ENCODE assay signal across 18 cellular contexts in genomic region chr9:38063363-38063707, GRCh38. TPM values are rescaled to one million over a fixed set of nuclear protein-coding genes. Genes with fewer than 3 reads are reported as not detected.
DNase-seq lines count a peak whose midpoint lies in the region; ATAC-seq and TF ChIP-seq lines count a peak whose summit lies in the region.
"Had no signal": no experiment of that assay in that cellular context is flagged by ENCODE, and none has a peak within 500 bp of the region (broad histone marks: within the 10 kb centered on the region; RNA-seq: fewer than 3 reads in every experiment).

No MANE protein-coding gene starts in this region.

- peaks cover 61 to 70% of the 10 kb centered on the region in 2 experiments for H3K4me1 Mint-ChIP-seq in H9
- peaks cover 9 to 22% (median 16%) of the 10 kb centered on the region in 3 donors for H3K4me1 Mint-ChIP-seq in T-cell

- no peak overlapping the region for H3T11ph ChIP-seq in H9 (ENCODE audit: low read length)

- peaks cover 16% of the 10 kb centered on the region for H3K23me2 ChIP-seq in H9 (ENCODE audit: insufficient read length, low read depth, low read length, poor library complexity, severe bottlenecking)

- H3K4me3 Mint-ChIP-seq in H9 (peak overlapping the region in 1 of 2 experiments; percentile 48; a peak in 1 of 5 replicates), T-cell (no peak overlapping the region)
- H3K4me3 Mint-ChIP-seq: activated CD4-positive, alpha-beta T cell treated with anti-CD3 and anti-CD28 coated beads, Interleukin-2, amount 10 ng/mL, durations not matched to agents 24 days and 14 days; activated T-cell treated with anti-CD3 and anti-CD28 coated beads, Interleukin-2, amount 50 U/mL, for 72 hours; effector memory CD8-positive, alpha-beta T cell had no signal

- H2BK5ac ChIP-seq in H9 (ENCODE audit: insufficient read length, low read length) (no peak overlapping the region), mesenchymal stem cell (ENCODE audit: low read depth, low read length, poor library complexity, severe bottlenecking) (no peak overlapping the region)

- H3K4me1 ChIP-seq in H9 (ENCODE audit: insufficient read depth, low read length) (peaks cover 3% of the 10 kb centered on the region; the same call in 1 of the 2 replicates), ascending aorta (peaks cover 7 to 35% of the 10 kb centered on the region in 2 donors), mesenchymal stem cell (ENCODE audit: control insufficient read depth, insufficient read depth, low read depth, low read length) (peaks cover 40% of the 10 kb centered on the region), skeletal muscle tissue (ENCODE audit: control insufficient read depth in 3 of 3, insufficient read depth in 3 of 3, low read length in 3 of 3) (peaks cover 44 to 74% (median 63%) of the 10 kb centered on the region in 3 donors)

- H3K27me3 ChIP-seq in H9 (ENCODE audit: insufficient read depth, low read length) (no peaks in the 10 kb centered on the region; the same call in 1 of the 2 replicates), ascending aorta (no peaks in the 10 kb centered on the region), mesenchymal stem cell (ENCODE audit: control insufficient read depth in 1 of 2, insufficient read depth in 1 of 2, low read length in 2 of 2) (no peaks in the 10 kb centered on the region), skeletal muscle tissue (ENCODE audit: control insufficient read depth in 3 of 3, insufficient read depth in 3 of 3, low read length in 3 of 3) (no peaks in the 10 kb centered on the region)

- H2BK12ac ChIP-seq in H9 (ENCODE audit: insufficient read length, low read depth, low read length) = no peak overlapping the region
- peak overlapping the region in 1 of 2 experiments; percentile 60 for H2BK12ac ChIP-seq in mesenchymal stem cell (ENCODE audit: low read length in 2 of 2)

- H3K56ac ChIP-seq in H9 (ENCODE audit: insufficient read length, low read depth, low read length) = no peak overlapping the region

- no peaks in the 10 kb centered on the region; a peak in 1 of 5 replicates for H3K9me3 Mint-ChIP-seq in H9
- H3K9me3 Mint-ChIP-seq in T-cell = no peaks in the 10 kb centered on the region
- H3K9me3 Mint-ChIP-seq: activated CD4-positive, alpha-beta T cell treated with anti-CD3 and anti-CD28 coated beads, Interleukin-2, amount 10 ng/mL, durations not matched to agents 24 days and 14 days; activated T-cell treated with anti-CD3 and anti-CD28 coated beads, Interleukin-2, amount 50 U/mL, for 72 hours; effector memory CD8-positive, alpha-beta T cell had no signal

- H3K4ac ChIP-seq in H9 (ENCODE audit: low read depth, low read length) (no peak overlapping the region), mesenchymal stem cell (ENCODE audit: low read depth in 1 of 2, low read length in 2 of 2) (peak overlapping the region in 1 of 2 experiments; percentile 16)

- H3K23ac ChIP-seq in H9 (ENCODE audit: insufficient read length, low read depth, low read length) = no peak overlapping the region
- peak overlapping the region in 1 of 2 experiments; percentile 96 for H3K23ac ChIP-seq in mesenchymal stem cell (ENCODE audit: low read length in 2 of 2)

- H3K18ac ChIP-seq in H9 (ENCODE audit: insufficient read length, low read depth, low read length) (no peak overlapping the region), mesenchymal stem cell (ENCODE audit: low read depth in 1 of 2, low read length in 2 of 2) (peak overlapping the region; percentile 23 to 54)

- WGBS in H9 (ENCODE audit: extremely low coverage, insufficient read length, low lambda C conversion rate) = no CpG with 5 or more reads among the region's 2 CpGs
- 36% methylated on average over 2 of the region's 2 CpGs for WGBS in mesenchymal stem cell

- H3K4me2 ChIP-seq in H9 (ENCODE audit: insufficient read depth, insufficient read length, low read length) (no peak overlapping the region), mesenchymal stem cell (ENCODE audit: low read length, poor library complexity, severe bottlenecking) (peak overlapping the region; percentile 58)

- CTCF ChIA-PET in T-cell (lab: Charles Lee) = interaction anchor here in 1 of 2 donors (0.7 kb wide), 1 partner anchor 177 kb away, joined by 3 read pairs; no protein-coding TSS in a partner anchor

- H4K91ac ChIP-seq in H9 (ENCODE audit: insufficient read length, low read depth, low read length) (no peak overlapping the region), mesenchymal stem cell (ENCODE audit: low read length) (peak overlapping the region; percentile 47)

- no peak overlapping the region for H3K27ac ChIP-seq in H9 (ENCODE audit: insufficient read length, low read depth, low read length)
- H3K27ac ChIP-seq in ascending aorta = peak overlapping the region; percentile 43 to 58
- peak overlapping the region; percentile 75 for H3K27ac ChIP-seq in mesenchymal stem cell (ENCODE audit: low read length, poor library complexity, severe bottlenecking)
- H3K27ac ChIP-seq in skeletal muscle tissue (ENCODE audit: low read depth, low read length) = peak overlapping the region; percentile 25

- H2AK5ac ChIP-seq in H9 (ENCODE audit: insufficient read length, low read length) (no peak overlapping the region), mesenchymal stem cell (ENCODE audit: low read length, severe bottlenecking) (peak overlapping the region; percentile 83)

- POLR2A ChIA-PET in T-cell (lab: Charles Lee) = no interaction called here

- H3K4me3 ChIP-seq in ascending aorta (no peak overlapping the region), mesenchymal stem cell (ENCODE audit: insufficient read depth in 1 of 2, low read depth in 1 of 2, low read length in 2 of 2) (peak overlapping the region in 1 of 2 experiments; percentile 23), skeletal muscle tissue (ENCODE audit: low read length in 3 of 3) (no peak overlapping the region)

- DNase-seq in H9 (no peak), ascending aorta (ENCODE audit: low spot score in 2 of 2) (no peak), mesenchymal stem cell (peak; percentile 61), NCI-H1930 (lab: John Stamatoyannopoulos, UW) (no peak), NCI-H526 treated with DMSO at 0.1 percent for 48 hours (lab: John Stamatoyannopoulos, UW) (no peak), T-cell (no peak)
- DNase-seq in central memory CD4-positive, alpha-beta T cell = no peak
- DNase-seq: activated CD4-positive, alpha-beta T cell treated with anti-CD3 and anti-CD28 coated beads, Interleukin-2, amount 10 ng/mL, durations not matched to agents 24 days and 14 days; activated T-cell treated with anti-CD3 and anti-CD28 coated beads, Interleukin-2, amount 50 U/mL, for 72 hours; aorta; C1 segment of cervical spinal cord; DND-41; effector memory CD8-positive, alpha-beta T cell; left colon; MV-4-11; NCI-H2227 treated with DMSO at 0.1 percent for 48 hours; T-helper 2 cell had no signal

- TF ChIP-seq CTCF in H9 (conservative IDR thresholded peaks at IDR 0.05) = no peak
- TF ChIP-seq CTCF in ascending aorta (IDR thresholded peaks at IDR 0.05) = no peak

- H2BK120ac ChIP-seq in H9 (ENCODE audit: low read depth, low read length, poor library complexity, severe bottlenecking) (no peak overlapping the region), mesenchymal stem cell (ENCODE audit: low read depth, low read length) (no peak overlapping the region)

- no peak overlapping the region for H2AFZ ChIP-seq in H9 (ENCODE audit: low read length)
- no peak overlapping the region for H2AFZ ChIP-seq in mesenchymal stem cell (ENCODE audit: low read depth, low read length)

- H3K9me3 ChIP-seq in H9 (ENCODE audit: control insufficient read depth, low read depth, low read length) (no peaks in the 10 kb centered on the region), ascending aorta (no peaks in the 10 kb centered on the region), mesenchymal stem cell (ENCODE audit: control insufficient read depth, low read length) (no peaks in the 10 kb centered on the region), skeletal muscle tissue (ENCODE audit: control insufficient read depth in 3 of 3, low read length in 3 of 3) (no peaks in the 10 kb centered on the region)

- peaks cover 2% of the 10 kb centered on the region for H4K20me1 ChIP-seq in H9 (ENCODE audit: control insufficient read depth, insufficient read depth, insufficient read length)

- H2BK20ac ChIP-seq in H9 (ENCODE audit: low read depth, low read length, poor library complexity, severe bottlenecking) = no peak overlapping the region

- H4K8ac ChIP-seq in H9 (replicated peaks; ENCODE audit: insufficient read length, low read depth, low read length) (no peak overlapping the region), mesenchymal stem cell (ENCODE audit: low read length) (peak overlapping the region; percentile 47)

- H3K9ac ChIP-seq in H9 (ENCODE audit: extremely low read depth, insufficient read length, low read length) = no peak overlapping the region
- peak overlapping the region; percentile 41 for H3K9ac ChIP-seq in mesenchymal stem cell (ENCODE audit: low read length)
- H3K9ac ChIP-seq in skeletal muscle tissue (ENCODE audit: low read depth in 1 of 3, low read length in 3 of 3) = no peak overlapping the region

- H3K79me2 ChIP-seq in H9 (ENCODE audit: insufficient read depth, low read length) = peaks cover 4% of the 10 kb centered on the region; the same call in 1 of the 2 replicates

- no peak overlapping the region for H2BK15ac ChIP-seq in H9 (ENCODE audit: low read depth, low read length)
- no peak overlapping the region for H2BK15ac ChIP-seq in mesenchymal stem cell (ENCODE audit: low read depth, poor library complexity, severe bottlenecking)

- H3K36me3 ChIP-seq in ascending aorta = no peaks in the 10 kb centered on the region
- peaks cover 2 to 49% of the 10 kb centered on the region in 2 experiments for H3K36me3 ChIP-seq in mesenchymal stem cell (ENCODE audit: control insufficient read depth in 1 of 2, insufficient read depth in 2 of 2, low read depth in 1 of 2, low read length in 2 of 2)
- no peaks in the 10 kb centered on the region for H3K36me3 ChIP-seq in skeletal muscle tissue (ENCODE audit: control insufficient read depth in 3 of 3, insufficient read depth in 3 of 3, low read length in 3 of 3)

- ATAC-seq in T-cell (replicated peaks in 1 of 4) = no peak
- ATAC-seq: activated T-cell treated with anti-CD3 and anti-CD28 coated beads, Interleukin-2, amount 50 U/mL, for 72 hours; effector memory CD8-positive, alpha-beta T cell; left colon had no signal

- H3K27ac Mint-ChIP-seq in H9 = peak overlapping the region; percentile 28 to 36 (median 33); a peak in 4 of 7 replicates
- no peak overlapping the region for H3K27ac Mint-ChIP-seq in T-cell
- H3K27ac Mint-ChIP-seq: activated CD4-positive, alpha-beta T cell treated with anti-CD3 and anti-CD28 coated beads, Interleukin-2, amount 10 ng/mL, durations not matched to agents 24 days and 14 days; activated T-cell treated with anti-CD3 and anti-CD28 coated beads, Interleukin-2, amount 50 U/mL, for 72 hours; effector memory CD8-positive, alpha-beta T cell had no signal

- intact Hi-C loops in ascending aorta (cut with DNase I) = no loop called here

- H3K27me3 Mint-ChIP-seq in H9 (ENCODE audit: low read depth) (peaks cover 11% of the 10 kb centered on the region), T-cell (peaks cover 0 to 7% of the 10 kb centered on the region in 2 donors)

- H3K79me1 ChIP-seq in H9 (ENCODE audit: insufficient read depth, low read depth, low read length, poor library complexity, severe bottlenecking) (peaks cover 2% of the 10 kb centered on the region), mesenchymal stem cell (replicated peaks; ENCODE audit: low read length, poor library complexity, severe bottlenecking) (no peaks in the 10 kb centered on the region)

- H3K36me3 Mint-ChIP-seq in H9 (ENCODE audit: insufficient read depth in 1 of 3, low read depth in 3 of 3) (peaks cover 0 to 10% (median 0%) of the 10 kb centered on the region in 3 experiments; a peak in 4 of 7 replicates), T-cell (no peaks in the 10 kb centered on the region)

- H4K5ac ChIP-seq in H9 (ENCODE audit: insufficient read length, low read depth, low read length) = no peak overlapping the region

- H3K14ac ChIP-seq in H9 (ENCODE audit: insufficient read depth, low read length) = no peak overlapping the region
- peak overlapping the region in 1 of 2 experiments; percentile 85 for H3K14ac ChIP-seq in mesenchymal stem cell (ENCODE audit: low read length in 2 of 2)

RNA-seq across cellular contexts. Expression of gene SHB, which starts 5.7 kb away (rescaled TPM):
- 13.8 and 14.6 TPM in 2 replicates for total RNA-seq in H9 (2021)
- total RNA-seq in ascending aorta = 77.8 TPM
- 18.4 TPM for polyA plus RNA-seq in mesenchymal stem cell (2013, experiment 1 of 2)
- polyA plus RNA-seq in mesenchymal stem cell (2013, experiment 2 of 2) = 17.9 TPM
- total RNA-seq in skeletal muscle tissue = 3.1 TPM
- total RNA-seq in T-cell = 1 to 10 TPM; 1.2 to 1.5 (median 1.3) TPM

Comparison
In these comparisons a context has a peak if more than half of its experiments do, and no peak if none do; other contexts are left out.
1. H3K27ac Mint-ChIP-seq: peak in H9 (3 of 3); none in T-cell (0 of 2).